In the genomic region with DNA sequence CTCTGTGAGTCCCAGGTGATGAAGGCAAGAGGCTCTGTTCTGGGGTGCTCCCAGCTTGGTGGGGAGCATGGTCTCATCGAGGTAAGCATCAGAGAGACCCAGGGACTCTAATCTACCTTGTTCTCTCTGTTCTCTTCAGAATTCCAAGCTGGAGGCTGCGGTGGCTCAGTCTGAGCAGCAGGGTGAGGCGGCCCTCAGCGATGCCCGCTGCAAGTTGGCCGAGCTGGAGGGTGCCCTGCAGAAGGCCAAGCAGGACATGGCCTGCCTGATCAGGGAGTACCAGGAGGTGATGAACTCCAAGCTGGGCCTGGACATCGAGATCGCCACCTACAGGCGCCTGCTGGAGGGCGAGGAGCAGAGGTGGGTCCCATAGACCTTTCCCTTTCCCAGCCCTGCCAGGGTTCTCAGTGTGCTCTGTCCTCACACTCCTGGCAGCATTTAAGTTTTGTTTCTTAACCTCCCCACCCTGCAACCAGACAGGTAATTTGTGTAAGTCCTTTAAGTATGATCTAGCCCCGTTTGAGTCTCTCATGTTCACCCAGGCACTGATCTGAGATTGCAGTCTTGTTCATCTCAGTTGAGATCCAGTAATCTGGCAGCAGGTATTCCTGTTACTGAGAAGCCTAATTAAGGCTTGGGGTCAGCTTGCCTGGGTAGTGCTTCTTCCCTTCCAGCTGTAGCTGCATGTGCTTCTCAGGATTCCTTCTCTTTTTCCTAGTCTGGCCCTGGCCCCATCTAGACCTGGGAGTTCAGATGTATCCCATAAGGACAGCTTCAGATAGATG, we compare ENCODE assay signal across 12 cellular contexts. TPM values are rescaled to one million over a fixed set of nuclear protein-coding genes. Genes with fewer than 3 reads are reported as not detected.
A peak's percentile ranks its signal among the peaks of the same experiment; 100 is the strongest.
DNase-seq lines count a peak whose midpoint lies in the region; ATAC-seq and TF ChIP-seq lines count a peak whose summit lies in the region.
"Had no signal": no experiment of that assay in that cellular context is flagged by ENCODE, and none has a peak within 500 bp of the region (broad histone marks: within the 10 kb centered on the region; RNA-seq: fewer than 3 reads in every experiment).

No MANE protein-coding gene starts in this region.

- H3K9me3 Mint-ChIP-seq in type B pancreatic cell, result no peaks in the 10 kb centered on the region
- H3K9me3 Mint-ChIP-seq: mesothelial cell of epicardium had no signal

- POLR2A ChIA-PET in Panc1 (lab: Charles Lee), result no interaction called here

- WGBS in right cardiac atrium, result 67% methylated on average over 11 of the region's 11 CpGs

- intact Hi-C loops in cardiac septum (cut with DNase I), result no loop called here
- intact Hi-C loops in right cardiac atrium (cut with DNase I), result no loop called here
- intact Hi-C loops in Panc1 (cut with micrococcal nuclease; ENCODE audit: unreplicated experiment), result no loop called here

- no peaks in the 10 kb centered on the region for H3K9me3 ChIP-seq in right cardiac atrium (ENCODE audit: control insufficient read depth, low read length)
- no peaks in the 10 kb centered on the region for H3K9me3 ChIP-seq in Panc1 (ENCODE audit: control insufficient read depth, insufficient read depth, low read depth, low read length)
- H3K9me3 ChIP-seq: heart left ventricle had no signal

- no peaks in the 10 kb centered on the region for H3K27me3 ChIP-seq in right cardiac atrium (ENCODE audit: control insufficient read depth, insufficient read depth)
- no peaks in the 10 kb centered on the region for H3K27me3 ChIP-seq in Panc1 (ENCODE audit: control insufficient read depth, insufficient read depth, low read length)

- ATAC-seq in right cardiac atrium, result no peak
- ATAC-seq in Panc1, result no peak
- no peak for ATAC-seq in activated CD4-positive, CD25-positive, alpha-beta regulatory T cell treated with anti-CD3 and anti-CD28 coated beads, Interleukin-2, amount 50 U/mL, for 24 hours
- ATAC-seq: heart left ventricle had no signal

- TF ChIP-seq CTCF in Panc1 (IDR thresholded peaks at IDR 0.05), result peak; percentile 84
- peak; percentile 30 for TF ChIP-seq CTCF in fibroblast of pulmonary artery (IDR thresholded peaks at IDR 0.05; ENCODE audit: low read length, missing control alignments)
- peak; percentile 36 for TF ChIP-seq CTCF in type B pancreatic cell (conservative IDR thresholded peaks at IDR 0.05)

- no TSS peak for BruUV-seq in Panc1 (replicated peaks; lab: Mats Ljungman, UMichigan)

- no peaks in the 10 kb centered on the region for H3K36me3 ChIP-seq in Panc1 (ENCODE audit: control insufficient read depth, insufficient read depth, low read length)
- H3K36me3 ChIP-seq: heart left ventricle had no signal

- H3K27ac ChIP-seq in right cardiac atrium (ENCODE audit: low read length) (no peak overlapping the region), Panc1 (ENCODE audit: low read length) (peak overlapping the region; percentile 55; the same call in 1 of the 2 replicates)
- H3K27ac ChIP-seq: heart left ventricle had no signal

- H3K4me1 ChIP-seq in right cardiac atrium (ENCODE audit: control insufficient read depth, insufficient read depth, low read length) (no peaks in the 10 kb centered on the region), Panc1 (ENCODE audit: control insufficient read depth, insufficient read depth, low read length) (peaks cover 10% of the 10 kb centered on the region)

- no peaks in the 10 kb centered on the region for H3K36me3 Mint-ChIP-seq in type B pancreatic cell
- H3K36me3 Mint-ChIP-seq: mesothelial cell of epicardium had no signal

- H3K4me1 Mint-ChIP-seq in type B pancreatic cell (ENCODE audit: unreplicated experiment), result peaks cover 4% of the 10 kb centered on the region

- no peak overlapping the region for H3K27ac Mint-ChIP-seq in type B pancreatic cell
- H3K27ac Mint-ChIP-seq: mesothelial cell of epicardium had no signal

- DNase-seq in cardiac septum (ENCODE audit: low spot score) (peak; percentile 57), right cardiac atrium (no peak), Panc1 (ENCODE audit: low read depth, low spot score) (no peak), fibroblast of pulmonary artery (ENCODE audit: low read depth) (no peak), type B pancreatic cell (ENCODE audit: extremely low spot score, unreplicated experiment) (no peak), NCI-H2029 (lab: John Stamatoyannopoulos, UW) (no peak), NCI-H187 treated with DMSO at 0.1 percent for 48 hours (lab: John Stamatoyannopoulos, UW) (no peak)
- DNase-seq: heart left ventricle; stimulated activated CD4-positive, alpha-beta T cell treated with anti-CD3 and anti-CD28 coated beads, Interleukin-12 subunit alpha, Interleukin-12 subunit beta, amount 100 ng/mL, for 4 hours had no signal

- H3K4me3 ChIP-seq in right cardiac atrium (ENCODE audit: low read length), result no peak overlapping the region
- H3K4me3 ChIP-seq in Panc1 (ENCODE audit: low read depth in 2 of 2, low read length in 2 of 2), result no peak overlapping the region
- no peak overlapping the region for H3K4me3 ChIP-seq in fibroblast of pulmonary artery (replicated peaks; ENCODE audit: low read depth, low read length)
- H3K4me3 ChIP-seq: coronary artery, heart left ventricle had no signal

- H3K4me3 Mint-ChIP-seq in type B pancreatic cell, result no peak overlapping the region
- H3K4me3 Mint-ChIP-seq: mesothelial cell of epicardium had no signal

- CTCF ChIA-PET in Panc1 (lab: Charles Lee), result interaction anchor here (0.7 to 1.2 kb wide), 3 partner anchors 25 to 121 kb away, joined by 3 to 4 read pairs (median 3); no protein-coding TSS in a partner anchor

- in situ Hi-C loops in Panc1 (cut with HindIII; ENCODE audit: low pct_unique_long_range_greater_than_20kb, low sequenced_read_pairs), result no loop called here

- peaks cover 62% of the 10 kb centered on the region for H3K27me3 Mint-ChIP-seq in type B pancreatic cell

RNA-seq across cellular contexts. Expression of a gene that starts 14.8 kb away (rescaled TPM):
- total RNA-seq in cardiac septum (not detected), right cardiac atrium (not detected), Panc1 (2021; ENCODE audit: unreplicated experiment) (0.90 TPM), type B pancreatic cell (ENCODE audit: low replicate concordance) (0.31 TPM in 2 replicates)
- polyA plus RNA-seq in right cardiac atrium, result not detected
- 0.88 TPM for polyA plus RNA-seq in Panc1 (2012; ENCODE audit: insufficient read length)
- total RNA-seq: heart left ventricle had no signal
- polyA plus RNA-seq: heart left ventricle had no signal

RNA-seq across cellular contexts. Expression of a gene that starts 15.1 kb away (rescaled TPM):
- total RNA-seq in cardiac septum, result not detected
- total RNA-seq in right cardiac atrium, result not detected
- not detected for polyA plus RNA-seq in right cardiac atrium
- total RNA-seq in Panc1 (2021; ENCODE audit: unreplicated experiment), result 0.28 TPM
- polyA plus RNA-seq in Panc1 (2012; ENCODE audit: insufficient read length), result 0.25 TPM
- not detected in 2 replicates for total RNA-seq in type B pancreatic cell (ENCODE audit: low replicate concordance)
- total RNA-seq: heart left ventricle, mesothelial cell of epicardium had no signal
- polyA plus RNA-seq: heart left ventricle had no signal

RNA-seq across cellular contexts. Expression of a gene that starts 31.7 kb away (rescaled TPM):
- total RNA-seq in cardiac septum (not detected), right cardiac atrium (not detected), Panc1 (2021; ENCODE audit: unreplicated experiment) (1.1 TPM), type B pancreatic cell (ENCODE audit: low replicate concordance) (0.14 TPM in 1 of 2 replicates, not detected in the other)
- not detected for polyA plus RNA-seq in right cardiac atrium
- polyA plus RNA-seq in Panc1 (2012; ENCODE audit: insufficient read length), result 1.2 TPM
- total RNA-seq: heart left ventricle had no signal
- polyA plus RNA-seq: heart left ventricle had no signal

Comparison
In these comparisons a context has a peak if more than half of its experiments do, and no peak if none do; other contexts are left out.
1. CTCF ChIP-seq: peak in every context shown above with its lines; median percentile 84 in Panc1; 36 in type B pancreatic cell; 30 in fibroblast of pulmonary artery.